Comparison of ENCODE assay signal across 10 cellular contexts in the genomic region with DNA sequence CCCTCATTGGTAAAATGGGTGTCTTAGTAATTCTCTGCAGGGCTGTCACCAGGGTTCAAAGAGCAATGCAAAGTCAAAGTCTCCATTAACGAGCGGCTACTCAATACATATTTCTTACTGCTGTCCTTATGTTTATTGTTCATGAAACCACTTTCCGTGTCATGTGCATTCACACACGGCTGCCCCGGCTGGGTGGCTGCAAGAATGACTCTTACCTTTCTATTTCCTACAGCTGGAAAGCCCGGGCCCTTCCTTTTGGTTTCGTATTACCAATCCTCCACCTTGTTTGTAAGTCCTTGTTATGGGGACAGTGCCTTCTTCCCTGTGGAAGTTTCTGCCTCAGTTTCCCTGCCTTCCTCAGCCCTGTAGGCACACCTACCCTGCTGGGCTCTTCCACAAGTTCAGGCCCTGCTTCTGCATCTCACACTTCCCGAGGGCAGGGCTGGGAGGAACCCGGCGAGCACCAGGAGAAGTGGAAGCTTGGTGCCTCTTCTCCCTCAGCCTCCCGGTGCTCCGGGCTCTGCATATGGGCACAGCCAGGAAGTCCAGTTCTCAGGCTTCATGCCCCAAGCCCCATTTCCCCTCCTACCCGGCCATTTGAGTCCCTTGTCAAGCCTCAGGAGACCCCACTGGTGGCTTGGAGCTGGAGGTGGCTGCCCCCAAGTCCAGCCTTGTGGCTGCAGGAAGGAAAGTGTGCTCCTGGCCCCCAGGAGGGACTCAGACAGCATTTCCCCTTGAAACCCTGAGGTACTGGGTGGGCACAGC. TPM values are rescaled to one million over a fixed set of nuclear protein-coding genes. Genes with fewer than 3 reads are reported as not detected.
DNase-seq lines count a peak whose midpoint lies in the region; ATAC-seq, FAIRE-seq and TF ChIP-seq lines count a peak whose summit lies in the region.
"Had no signal": no experiment of that assay in that cellular context is flagged by ENCODE, and none has a peak within 500 bp of the region (broad histone marks: within the 10 kb centered on the region; RNA-seq: fewer than 3 reads in every experiment).

No MANE protein-coding gene starts in this region.

- peaks cover 14% of the 10 kb centered on the region for H3K9me3 Mint-ChIP-seq in activated naive CD8-positive, alpha-beta T cell treated with anti-CD3 and anti-CD28 coated beads, Interleukin-2, amount 10 ng/mL, durations not matched to agents 7 days and 5 days

- POLR2A ChIA-PET in activated naive CD8-positive, alpha-beta T cell treated with anti-CD3 and anti-CD28 coated beads, Interleukin-2, amount 10 ng/mL, durations not matched to agents 7 days and 5 days (lab: Charles Lee), result no interaction called here

- H3K36me3 Mint-ChIP-seq in activated naive CD8-positive, alpha-beta T cell treated with anti-CD3 and anti-CD28 coated beads, Interleukin-2, amount 10 ng/mL, durations not matched to agents 7 days and 5 days, result peaks cover 67% of the 10 kb centered on the region

- no peak overlapping the region for H3K27ac ChIP-seq in esophagus squamous epithelium
- no peak overlapping the region for H3K27ac ChIP-seq in prostate gland

- no peak overlapping the region for H3K4me3 Mint-ChIP-seq in activated naive CD8-positive, alpha-beta T cell treated with anti-CD3 and anti-CD28 coated beads, Interleukin-2, amount 10 ng/mL, durations not matched to agents 7 days and 5 days

- FAIRE-seq in GM12891 (lab: Jason Lieb, UNC), result peak; percentile 93

- H3K27me3 ChIP-seq in esophagus squamous epithelium (peaks cover 0 to 10% (median 0%) of the 10 kb centered on the region in 4 donors), prostate gland (replicated peaks; ENCODE audit: insufficient read depth) (no peaks in the 10 kb centered on the region)

- no peaks in the 10 kb centered on the region for H3K27me3 Mint-ChIP-seq in activated naive CD8-positive, alpha-beta T cell treated with anti-CD3 and anti-CD28 coated beads, Interleukin-2, amount 10 ng/mL, durations not matched to agents 7 days and 5 days

- peaks cover 0 to 5% (median 0%) of the 10 kb centered on the region in 3 donors for H3K9me3 ChIP-seq in esophagus squamous epithelium
- no peaks in the 10 kb centered on the region for H3K9me3 ChIP-seq in prostate gland

- 70 to 72% methylated on average over 7 to 12 of the region's 13 CpGs for WGBS in esophagus squamous epithelium, 2 donors
- WGBS in prostate gland, result 94% methylated on average over 10 of the region's 13 CpGs

- intact Hi-C loops in esophagus squamous epithelium (cut with DNase I), result no loop called here
- intact Hi-C loops in prostate gland (cut with DNase I), result no loop called here

- H3K4me1 ChIP-seq in esophagus squamous epithelium, result no peaks in the 10 kb centered on the region
- H3K4me1 ChIP-seq in prostate gland (replicated peaks), result no peaks in the 10 kb centered on the region

- TF ChIP-seq CTCF in esophagus squamous epithelium (IDR thresholded peaks at IDR 0.05), result no peak
- TF ChIP-seq CTCF in prostate gland (IDR thresholded peaks at IDR 0.05), result no peak

- no peak for DNase-seq in GM12891 (ENCODE audit: insufficient read length, low spot score)
- no peak for DNase-seq in activated naive CD8-positive, alpha-beta T cell treated with anti-CD3 and anti-CD28 coated beads, Interleukin-2, amount 10 ng/mL, durations not matched to agents 7 days and 5 days
- DNase-seq in esophagus squamous epithelium (lab: John Stamatoyannopoulos, UW), result no peak
- DNase-seq in GF-D8 (lab: John Stamatoyannopoulos, UW), result no peak
- no peak for DNase-seq in prostate gland (ENCODE audit: low spot score)
- no peak for DNase-seq in CD1c-positive myeloid dendritic cell (ENCODE audit: extremely low spot score)
- DNase-seq: activated CD4-positive, alpha-beta T cell treated with anti-CD3 and anti-CD28 coated beads, Interleukin-2, amount 50 U/mL, for 1 hour; EL had no signal

- H3K4me1 Mint-ChIP-seq in activated naive CD8-positive, alpha-beta T cell treated with anti-CD3 and anti-CD28 coated beads, Interleukin-2, amount 10 ng/mL, durations not matched to agents 7 days and 5 days, result peaks cover 74% of the 10 kb centered on the region

- TF ChIP-seq POLR2A in GM12891 (IDR thresholded peaks at IDR 0.05; ENCODE audit: low read depth, low read length) (no peak), esophagus squamous epithelium (IDR thresholded peaks at IDR 0.05) (no peak), prostate gland (IDR thresholded peaks at IDR 0.05) (no peak)

- peak; percentile 47 for ATAC-seq in GM19395 (IDR thresholded peaks at IDR 0.05; ENCODE audit: unreplicated experiment)
- peak; percentile 34 for ATAC-seq in HG03060 (IDR thresholded peaks at IDR 0.05; ENCODE audit: low read depth, unreplicated experiment)
- no peak for ATAC-seq in activated naive CD8-positive, alpha-beta T cell treated with anti-CD3 and anti-CD28 coated beads, Interleukin-2, amount 10 ng/mL, durations not matched to agents 7 days and 5 days (ENCODE audit: low read depth)

- H3K36me3 ChIP-seq in esophagus squamous epithelium, result no peaks in the 10 kb centered on the region
- no peaks in the 10 kb centered on the region for H3K36me3 ChIP-seq in prostate gland

- H3K27ac Mint-ChIP-seq in activated naive CD8-positive, alpha-beta T cell treated with anti-CD3 and anti-CD28 coated beads, Interleukin-2, amount 10 ng/mL, durations not matched to agents 7 days and 5 days, result peak overlapping the region; percentile 56

- H3K4me3 ChIP-seq in esophagus squamous epithelium (no peak overlapping the region), prostate gland (no peak overlapping the region)

TF ChIP-seq in GM12891, 5 proteins besides CTCF, POLR2A, EP300 and RAD21:
- TF ChIP-seq PAX5 (IDR thresholded peaks at IDR 0.05; ENCODE audit: insufficient read depth, low read length, severe bottlenecking) (peak; percentile 94), POLR2AphosphoS5 (IDR thresholded peaks at IDR 0.05; ENCODE audit: low read depth, low read length) (no peak), POU2F2 (IDR thresholded peaks at IDR 0.05; ENCODE audit: low read depth, low read length) (no peak)

RNA-seq across cellular contexts. Expression of a gene that starts 18.7 kb away (rescaled TPM):
- 13.3 TPM for polyA plus RNA-seq in GM12891 (2012; ENCODE audit: low read depth, missing spikeins)
- 1 to 10 TPM; 4.4 to 4.5 TPM for total RNA-seq in activated naive CD8-positive, alpha-beta T cell treated with anti-CD3 and anti-CD28 coated beads, Interleukin-2, amount 10 ng/mL, durations not matched to agents 7 days and 5 days
- total RNA-seq in esophagus squamous epithelium (10 to 100 TPM in 3 of 4 donors, 1 to 10 TPM in 1; 5.9 to 29.5 (median 24.5) TPM), prostate gland (10 to 100 TPM in 1 of 2 donors, 1 to 10 TPM in 1; 2.1 to 19.2 TPM)
